In the genomic region with DNA sequence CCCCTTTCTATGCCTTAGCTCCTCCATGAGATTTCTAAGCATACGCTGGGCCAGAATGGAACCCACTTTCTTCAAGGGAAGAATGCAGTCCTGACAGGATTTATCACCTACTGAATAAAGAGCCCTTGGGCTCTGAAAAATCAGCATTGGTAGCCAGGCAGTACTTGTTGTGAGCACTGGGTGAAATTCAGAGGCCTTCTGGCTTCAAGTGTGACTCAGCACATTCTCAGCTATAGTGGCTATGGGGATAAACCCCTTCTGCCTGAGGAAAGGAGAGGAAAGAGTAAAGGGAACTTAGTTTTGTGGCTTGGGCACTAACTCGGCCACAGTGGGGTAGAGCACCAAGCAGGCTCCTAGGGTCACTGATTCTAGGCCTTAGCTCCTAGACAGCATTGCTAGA, we compare ENCODE assay signal across 1 cellular context.
TF ChIP-seq lines count a peak whose summit lies in the region.

No MANE protein-coding gene starts in this region.

TF ChIP-seq in HepG2, 621 proteins besides CTCF, POLR2A, EP300 and RAD21:
- TF ChIP-seq NFE2L2 (IDR thresholded peaks at IDR 0.05; ENCODE audit: low read length) (peak; percentile 82), MAFK (conservative IDR thresholded peaks at IDR 0.05 in 1 of 2, IDR thresholded peaks at IDR 0.05 in 1 of 2; ENCODE audit: low read length in 2 of 2) (peak; percentile 9 to 37; a peak in 1 of 4 replicates)
- TF ChIP-seq, protein P1, sequence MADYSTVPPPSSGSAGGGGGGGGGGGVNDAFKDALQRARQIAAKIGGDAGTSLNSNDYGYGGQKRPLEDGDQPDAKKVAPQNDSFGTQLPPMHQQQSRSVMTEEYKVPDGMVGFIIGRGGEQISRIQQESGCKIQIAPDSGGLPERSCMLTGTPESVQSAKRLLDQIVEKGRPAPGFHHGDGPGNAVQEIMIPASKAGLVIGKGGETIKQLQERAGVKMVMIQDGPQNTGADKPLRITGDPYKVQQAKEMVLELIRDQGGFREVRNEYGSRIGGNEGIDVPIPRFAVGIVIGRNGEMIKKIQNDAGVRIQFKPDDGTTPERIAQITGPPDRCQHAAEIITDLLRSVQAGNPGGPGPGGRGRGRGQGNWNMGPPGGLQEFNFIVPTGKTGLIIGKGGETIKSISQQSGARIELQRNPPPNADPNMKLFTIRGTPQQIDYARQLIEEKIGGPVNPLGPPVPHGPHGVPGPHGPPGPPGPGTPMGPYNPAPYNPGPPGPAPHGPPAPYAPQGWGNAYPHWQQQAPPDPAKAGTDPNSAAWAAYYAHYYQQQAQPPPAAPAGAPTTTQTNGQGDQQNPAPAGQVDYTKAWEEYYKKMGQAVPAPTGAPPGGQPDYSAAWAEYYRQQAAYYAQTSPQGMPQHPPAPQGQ (CRISPR knock-in tag; IDR thresholded peaks at IDR 0.05; ENCODE audit: borderline replicate concordance), result no peak
